28 cellular contexts compared by ENCODE assay signal in genomic region chr20:50036703-50037102, GRCh38. TPM values are rescaled to one million over a fixed set of nuclear protein-coding genes. Genes with fewer than 3 reads are reported as not detected.
"Had no signal": no experiment of that assay in that cellular context is flagged by ENCODE, and none has a peak within 500 bp of the region (broad histone marks: within the 10 kb centered on the region; RNA-seq: fewer than 3 reads in every experiment).

No MANE protein-coding gene starts in this region.

- H3K36me3 ChIP-seq: adrenal gland, breast epithelium, SJSA1 had no signal

- FAIRE-seq: astrocyte, TTC549 had no signal

- H3K9me3 ChIP-seq: adrenal gland, body of pancreas, breast epithelium, SJSA1, SK-N-SH had no signal

- H3K9ac ChIP-seq: SK-N-SH had no signal

- DNase-seq: activated CD4-positive, alpha-beta T cell treated with anti-CD3 and anti-CD28 coated beads, Interleukin-2, amount 10 ng/mL, durations not matched to agents 24 days and 14 days; activated CD4-positive, alpha-beta T cell treated with anti-CD3 and anti-CD28 coated beads, Interleukin-2, amount 50 U/mL, for 4 hours; activated CD8-positive, alpha-beta T cell treated with anti-CD3 and anti-CD28 coated beads for 36 hours; activated effector memory CD4-positive, alpha-beta T cell treated with anti-CD3 and anti-CD28 coated beads, Interleukin-2, amount 50 U/mL, for 16 hours; activated naive CD4-positive, alpha-beta T cell treated with anti-CD3 and anti-CD28 coated beads for 36 hours; activated T-cell treated with anti-CD3 and anti-CD28 coated beads, Interleukin-2, amount 50 U/mL, for 1 hour; activated T-cell treated with anti-CD3 and anti-CD28 coated beads, Interleukin-2, amount 50 U/mL, for 72 hours; adrenal gland; body of pancreas; NCI-H1092 treated with DMSO at 0.1 percent for 48 hours; NCI-H146; NCI-H187; NCI-H2081; NCI-H226; NCI-H446 treated with DMSO at 0.1 percent for 48 hours; NCI-H524; NCI-H69; NCI-H82; SHP77 treated with DMSO at 0.1 percent for 48 hours; SK-N-SH had no signal

- H3K27ac ChIP-seq: adrenal gland, body of pancreas, breast epithelium, SJSA1 had no signal

- H3K27me3 ChIP-seq: adrenal gland, body of pancreas, breast epithelium, SJSA1 had no signal

- H3K4me3 ChIP-seq: adrenal gland, body of pancreas, breast epithelium, SJSA1 had no signal

- ATAC-seq: activated CD8-positive, alpha-beta T cell treated with anti-CD3 and anti-CD28 coated beads for 36 hours; activated naive CD4-positive, alpha-beta T cell treated with anti-CD3 and anti-CD28 coated beads, Interleukin-2, amount 50 U/mL, for 72 hours; activated T-cell treated with anti-CD3 and anti-CD28 coated beads, Interleukin-2, amount 50 U/mL, for 72 hours; activated T-helper 17 cell treated with anti-CD3 and anti-CD28 coated beads, Interleukin-2, amount 50 U/mL, for 72 hours; body of pancreas; Panc1 had no signal

- H3K4me2 ChIP-seq: SK-N-SH had no signal

- H3K4me1 ChIP-seq: body of pancreas, breast epithelium had no signal

RNA-seq across cellular contexts. Expression of gene SNAI1, which starts 53.9 kb away (rescaled TPM):
- total RNA-seq: LHCN-M2 had no signal
